Comparison of ENCODE assay signal across 8 cellular contexts in genomic region chr11:65651589-65652510, GRCh38. TPM values are rescaled to one million over a fixed set of nuclear protein-coding genes. Genes with fewer than 3 reads are reported as not detected.
DNase-seq lines count a peak whose midpoint lies in the region; ATAC-seq and TF ChIP-seq lines count a peak whose summit lies in the region.

No MANE protein-coding gene starts in this region.

- H3K4me3 ChIP-seq in epithelial cell of proximal tubule (ENCODE audit: low read depth, low read length), result peak overlapping the region; percentile 55

- H3K4me1 Mint-ChIP-seq in natural killer cell treated with Interleukin-12 subunit alpha and Interleukin-12 subunit beta and Interleukin-15 and Interleukin-18, amount 100 ng/mL, for 72 hours (ENCODE audit: low read depth in 2 of 2), result peaks cover 37 to 50% of the 10 kb centered on the region in 2 donors

- DNase-seq in stimulated activated CD4-positive, alpha-beta T cell treated with anti-CD3 and anti-CD28 coated beads, Interleukin-15, amount 100 ng/mL, for 24 hours, result peak; percentile 16
- DNase-seq in stimulated activated CD4-positive, alpha-beta T cell treated with anti-CD3 and anti-CD28 coated beads, Interleukin-1b, Interleukin-23, amount 100 ng/mL, for 48 hours, result no peak
- no peak for DNase-seq in epithelial cell of proximal tubule (ENCODE audit: low read depth)
- peak; percentile 60 for DNase-seq in natural killer cell treated with Interleukin-12 subunit alpha and Interleukin-12 subunit beta and Interleukin-15 and Interleukin-18, amount 100 ng/mL, for 72 hours (ENCODE audit: low spot score)
- no peak for DNase-seq in GDM1 (lab: John Stamatoyannopoulos, UW)

- H3K4me3 Mint-ChIP-seq in natural killer cell treated with Interleukin-12 subunit alpha and Interleukin-12 subunit beta and Interleukin-15 and Interleukin-18, amount 100 ng/mL, for 72 hours, result peak overlapping the region; percentile 84

- ATAC-seq in SK-N-SH treated with all-trans-retinoic acid at 6 μM for 48 hours (peak; percentile 14), HG02938 (IDR thresholded peaks at IDR 0.05; ENCODE audit: unreplicated experiment) (no peak), GM19328 (IDR thresholded peaks at IDR 0.05; ENCODE audit: unreplicated experiment) (no peak)
- ATAC-seq in natural killer cell treated with Interleukin-12 subunit alpha and Interleukin-12 subunit beta and Interleukin-15 and Interleukin-18, amount 100 ng/mL, for 72 hours, result no peak

- no peaks in the 10 kb centered on the region for H3K27me3 Mint-ChIP-seq in natural killer cell treated with Interleukin-12 subunit alpha and Interleukin-12 subunit beta and Interleukin-15 and Interleukin-18, amount 100 ng/mL, for 72 hours

- H3K36me3 Mint-ChIP-seq in natural killer cell treated with Interleukin-12 subunit alpha and Interleukin-12 subunit beta and Interleukin-15 and Interleukin-18, amount 100 ng/mL, for 72 hours, result peaks cover 8% of the 10 kb centered on the region

- no peaks in the 10 kb centered on the region for H3K9me3 Mint-ChIP-seq in natural killer cell treated with Interleukin-12 subunit alpha and Interleukin-12 subunit beta and Interleukin-15 and Interleukin-18, amount 100 ng/mL, for 72 hours

- H3K27ac Mint-ChIP-seq in natural killer cell treated with Interleukin-12 subunit alpha and Interleukin-12 subunit beta and Interleukin-15 and Interleukin-18, amount 100 ng/mL, for 72 hours, result peak overlapping the region; percentile 84 to 89

- no peak for TF ChIP-seq CTCF in epithelial cell of proximal tubule (conservative IDR thresholded peaks at IDR 0.05; ENCODE audit: low read depth, low read length)

TF ChIP-seq in SK-N-SH treated with all-trans-retinoic acid at 6 μM for 48 hours, 23 proteins besides CTCF, POLR2A, EP300 and RAD21:
- TF ChIP-seq ZNF565 (CRISPR knock-in tag; conservative IDR thresholded peaks at IDR 0.05; ENCODE audit: low read depth) (no peak), ZFP3 (CRISPR knock-in tag; IDR thresholded peaks at IDR 0.05) (peak; percentile 100)

RNA-seq across cellular contexts. Expression of gene RELA, which starts 10.9 kb away (rescaled TPM):
- total RNA-seq in epithelial cell of proximal tubule, result 63.6 and 73.0 TPM in 2 replicates
- total RNA-seq in natural killer cell treated with Interleukin-12 subunit alpha and Interleukin-12 subunit beta and Interleukin-15 and Interleukin-18, amount 100 ng/mL, for 72 hours, result 10 to 100 TPM; 85.2 to 96.4 TPM

RNA-seq across cellular contexts. Expression of gene SIPA1, which starts 13.9 kb away (rescaled TPM):
- 45.5 and 66.5 TPM in 2 replicates for total RNA-seq in epithelial cell of proximal tubule
- total RNA-seq in natural killer cell treated with Interleukin-12 subunit alpha and Interleukin-12 subunit beta and Interleukin-15 and Interleukin-18, amount 100 ng/mL, for 72 hours, result 100 to 1,000 TPM; 139 to 140 TPM

RNA-seq across cellular contexts. Expression of gene PCNX3, which starts 36.3 kb away (rescaled TPM):
- total RNA-seq in epithelial cell of proximal tubule, result 35.9 and 41.6 TPM in 2 replicates
- 10 to 100 TPM; 65.1 to 96.9 TPM for total RNA-seq in natural killer cell treated with Interleukin-12 subunit alpha and Interleukin-12 subunit beta and Interleukin-15 and Interleukin-18, amount 100 ng/mL, for 72 hours

RNA-seq across cellular contexts. Expression of gene MAP3K11, which starts 37.8 kb away (rescaled TPM):
- total RNA-seq in epithelial cell of proximal tubule, result 55.0 and 55.3 TPM in 2 replicates
- total RNA-seq in natural killer cell treated with Interleukin-12 subunit alpha and Interleukin-12 subunit beta and Interleukin-15 and Interleukin-18, amount 100 ng/mL, for 72 hours, result 10 to 100 TPM; 81.1 to 83.3 TPM

RNA-seq across cellular contexts. Expression of gene KCNK7, which starts 56.2 kb away (rescaled TPM):
- 0.17 TPM in 1 of 2 replicates, not detected in the other for total RNA-seq in epithelial cell of proximal tubule
- total RNA-seq in natural killer cell treated with Interleukin-12 subunit alpha and Interleukin-12 subunit beta and Interleukin-15 and Interleukin-18, amount 100 ng/mL, for 72 hours, result 1 to 10 TPM; 2.3 to 2.8 TPM

Comparison
In these comparisons a context has a peak if more than half of its experiments do, and no peak if none do; other contexts are left out.
1. DNase-seq: peak in stimulated activated CD4-positive, alpha-beta T cell treated with anti-CD3 and anti-CD28 coated beads, Interleukin-15, amount 100 ng/mL, for 24 hours (single experiment) and natural killer cell treated with Interleukin-12 subunit alpha and Interleukin-12 subunit beta and Interleukin-15 and Interleukin-18, amount 100 ng/mL, for 72 hours (single experiment); none in stimulated activated CD4-positive, alpha-beta T cell treated with anti-CD3 and anti-CD28 coated beads, Interleukin-1b, Interleukin-23, amount 100 ng/mL, for 48 hours (single experiment), epithelial cell of proximal tubule (single experiment) and GDM1 (single experiment).